ENCODE assay signal across 20 cellular contexts in the genomic region with DNA sequence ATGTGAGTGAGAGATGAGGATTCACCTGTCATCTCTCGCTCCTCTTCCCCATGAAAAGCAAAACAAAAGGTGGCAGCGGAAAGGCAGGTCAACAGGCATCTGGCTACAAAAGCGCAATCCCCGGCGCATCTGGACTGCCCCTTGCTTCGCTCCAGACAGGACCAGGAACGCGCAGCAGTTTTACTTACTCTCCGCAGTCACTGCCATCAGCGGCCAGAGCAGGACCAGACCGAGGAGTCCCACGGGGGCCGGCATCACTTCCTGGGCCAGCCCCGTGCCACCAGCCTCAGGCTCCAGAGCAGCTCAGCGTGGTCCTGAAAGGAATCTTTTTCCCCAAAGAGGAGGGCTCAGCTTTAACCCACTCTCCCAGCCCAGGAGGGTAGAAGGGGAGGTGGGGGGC. TPM values are rescaled to one million over a fixed set of nuclear protein-coding genes. Genes with fewer than 3 reads are reported as not detected.
DNase-seq lines count a peak whose midpoint lies in the region; ATAC-seq lines count a peak whose summit lies in the region.
"Had no signal": no experiment of that assay in that cellular context is flagged by ENCODE, and none has a peak within 500 bp of the region (broad histone marks: within the 10 kb centered on the region; RNA-seq: fewer than 3 reads in every experiment).

No MANE protein-coding gene starts in this region.

- H3K27ac Mint-ChIP-seq in activated CD8-positive, alpha-beta T cell treated with anti-CD3 and anti-CD28 coated beads, Interleukin-2, amount 10 ng/mL, durations not matched to agents 7 days and 5 days: no peak overlapping the region
- H3K27ac Mint-ChIP-seq: activated CD4-positive, alpha-beta T cell treated with anti-CD3 and anti-CD28 coated beads, Interleukin-2, amount 10 ng/mL, durations not matched to agents 7 days and 5 days; activated naive CD4-positive, alpha-beta T cell treated with anti-CD3 and anti-CD28 coated beads for 36 hours had no signal

- DNase-seq in NCI-H146 (lab: John Stamatoyannopoulos, UW) (peak; percentile 45), NCI-H146 treated with DMSO at 0.1 percent for 48 hours (lab: John Stamatoyannopoulos, UW; ENCODE audit: unreplicated experiment) (no peak), astrocyte of the hippocampus (ENCODE audit: low read depth, low spot score) (peak; percentile 20), left kidney (ENCODE audit: low read depth, low spot score) (peak; percentile 57), DMS 273 treated with DMSO at 0.1 percent for 48 hours (lab: John Stamatoyannopoulos, UW) (no peak), SHP77 (lab: John Stamatoyannopoulos, UW) (no peak)
- DNase-seq in activated CD4-positive, alpha-beta T cell treated with anti-CD3 and anti-CD28 coated beads for 4 hours: no peak
- no peak for DNase-seq in activated CD8-positive, alpha-beta T cell treated with anti-CD3 and anti-CD28 coated beads, Interleukin-2, amount 10 ng/mL, durations not matched to agents 7 days and 5 days
- DNase-seq: 8988T; activated CD4-positive, alpha-beta T cell treated with anti-CD3 and anti-CD28 coated beads, Interleukin-2, amount 10 ng/mL, durations not matched to agents 7 days and 5 days; activated naive CD4-positive, alpha-beta T cell treated with anti-CD3 and anti-CD28 coated beads for 36 hours; C1 segment of cervical spinal cord; colonic mucosa; gastrocnemius medialis; MG63; naive thymus-derived CD8-positive, alpha-beta T cell; NCI-H187 treated with DMSO at 0.1 percent for 48 hours; NCI-H526 treated with DMSO at 0.1 percent for 48 hours; transverse colon had no signal

- no peaks in the 10 kb centered on the region for H3K4me1 Mint-ChIP-seq in activated CD8-positive, alpha-beta T cell treated with anti-CD3 and anti-CD28 coated beads, Interleukin-2, amount 10 ng/mL, durations not matched to agents 7 days and 5 days (ENCODE audit: low read depth)
- H3K4me1 Mint-ChIP-seq: activated CD4-positive, alpha-beta T cell treated with anti-CD3 and anti-CD28 coated beads, Interleukin-2, amount 10 ng/mL, durations not matched to agents 7 days and 5 days had no signal

- H3K9me3 Mint-ChIP-seq in activated CD8-positive, alpha-beta T cell treated with anti-CD3 and anti-CD28 coated beads, Interleukin-2, amount 10 ng/mL, durations not matched to agents 7 days and 5 days (ENCODE audit: insufficient read depth): no peaks in the 10 kb centered on the region
- H3K9me3 Mint-ChIP-seq: activated CD4-positive, alpha-beta T cell treated with anti-CD3 and anti-CD28 coated beads, Interleukin-2, amount 10 ng/mL, durations not matched to agents 7 days and 5 days; activated naive CD4-positive, alpha-beta T cell treated with anti-CD3 and anti-CD28 coated beads for 36 hours had no signal

- POLR2A ChIA-PET in activated CD8-positive, alpha-beta T cell treated with anti-CD3 and anti-CD28 coated beads, Interleukin-2, amount 10 ng/mL, durations not matched to agents 7 days and 5 days (lab: Charles Lee): no interaction called here

- H3K36me3 Mint-ChIP-seq in activated CD8-positive, alpha-beta T cell treated with anti-CD3 and anti-CD28 coated beads, Interleukin-2, amount 10 ng/mL, durations not matched to agents 7 days and 5 days (ENCODE audit: low read depth): no peaks in the 10 kb centered on the region

- no peaks in the 10 kb centered on the region for H3K27me3 Mint-ChIP-seq in activated CD8-positive, alpha-beta T cell treated with anti-CD3 and anti-CD28 coated beads, Interleukin-2, amount 10 ng/mL, durations not matched to agents 7 days and 5 days (ENCODE audit: low read depth)

- H3K4me3 Mint-ChIP-seq in activated CD8-positive, alpha-beta T cell treated with anti-CD3 and anti-CD28 coated beads, Interleukin-2, amount 10 ng/mL, durations not matched to agents 7 days and 5 days: no peak overlapping the region
- H3K4me3 Mint-ChIP-seq: activated CD4-positive, alpha-beta T cell treated with anti-CD3 and anti-CD28 coated beads, Interleukin-2, amount 10 ng/mL, durations not matched to agents 7 days and 5 days; activated naive CD4-positive, alpha-beta T cell treated with anti-CD3 and anti-CD28 coated beads for 36 hours; naive thymus-derived CD8-positive, alpha-beta T cell had no signal

- CTCF ChIA-PET in activated CD8-positive, alpha-beta T cell treated with anti-CD3 and anti-CD28 coated beads, Interleukin-2, amount 10 ng/mL, durations not matched to agents 7 days and 5 days (lab: Charles Lee): no interaction called here

- ATAC-seq in activated CD8-positive, alpha-beta T cell treated with anti-CD3 and anti-CD28 coated beads, Interleukin-2, amount 10 ng/mL, durations not matched to agents 7 days and 5 days: no peak
- ATAC-seq: gastrocnemius medialis; naive thymus-derived CD8-positive, alpha-beta T cell; psoas muscle had no signal

RNA-seq across cellular contexts. Expression of a gene that starts 59.8 kb away (rescaled TPM):
- 10 to 100 TPM; 79.4 to 80.5 TPM for total RNA-seq in activated CD8-positive, alpha-beta T cell treated with anti-CD3 and anti-CD28 coated beads, Interleukin-2, amount 10 ng/mL, durations not matched to agents 7 days and 5 days

Comparison
In these comparisons a context has a peak if more than half of its experiments do, and no peak if none do; other contexts are left out.
1. DNase-seq: peak in NCI-H146 (single experiment), astrocyte of the hippocampus (single experiment) and left kidney (single experiment); none in NCI-H146 treated with DMSO at 0.1 percent for 48 hours (single experiment), DMS 273 treated with DMSO at 0.1 percent for 48 hours (single experiment), activated CD4-positive, alpha-beta T cell treated with anti-CD3 and anti-CD28 coated beads for 4 hours (0 of 2), SHP77 (0 of 2) and activated CD8-positive, alpha-beta T cell treated with anti-CD3 and anti-CD28 coated beads, Interleukin-2, amount 10 ng/mL, durations not matched to agents 7 days and 5 days (single experiment).